In the genomic region with DNA sequence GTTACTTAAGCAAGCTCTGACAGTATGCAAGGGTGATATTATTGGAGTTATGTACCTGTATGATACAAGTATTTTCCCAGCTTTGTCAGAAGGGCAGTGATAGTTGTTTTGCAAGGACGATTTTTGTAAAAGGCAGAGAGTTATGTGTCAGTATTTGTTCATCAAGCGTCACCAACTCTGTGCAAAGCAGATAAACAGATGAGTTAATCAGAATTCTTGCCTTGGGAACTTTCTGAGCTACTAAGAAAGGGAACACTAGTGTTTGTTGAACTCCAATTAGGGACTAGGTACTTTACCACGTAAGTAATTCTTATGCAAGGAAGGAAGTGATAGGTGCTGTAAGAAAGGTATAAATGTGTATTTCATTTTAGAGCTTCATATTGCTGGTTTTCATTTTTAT, we compare ENCODE assay signal across 8 cellular contexts. TPM values are rescaled to one million over a fixed set of nuclear protein-coding genes. Genes with fewer than 3 reads are reported as not detected.
DNase-seq lines count a peak whose midpoint lies in the region; ATAC-seq and TF ChIP-seq lines count a peak whose summit lies in the region.

No MANE protein-coding gene starts in this region.

- no peaks in the 10 kb centered on the region for H3K9me3 Mint-ChIP-seq in activated T-cell treated with anti-CD3 and anti-CD28 coated beads, Interleukin-2, amount 50 U/mL, for 72 hours

- peak; percentile 34 to 51 for TF ChIP-seq POLR2A in gastrocnemius medialis (IDR thresholded peaks at IDR 0.05)

- H3K4me1 ChIP-seq in SJSA1 (replicated peaks) (peaks cover 11% of the 10 kb centered on the region), foreskin keratinocyte (peaks cover 25% of the 10 kb centered on the region), gastrocnemius medialis (peaks cover 47 to 50% of the 10 kb centered on the region in 2 donors)

- H3K36me3 Mint-ChIP-seq in activated T-cell treated with anti-CD3 and anti-CD28 coated beads, Interleukin-2, amount 50 U/mL, for 72 hours (ENCODE audit: insufficient read depth in 2 of 2): no peaks in the 10 kb centered on the region

- H3K27ac Mint-ChIP-seq in activated T-cell treated with anti-CD3 and anti-CD28 coated beads, Interleukin-2, amount 50 U/mL, for 72 hours: no peak overlapping the region

- ATAC-seq in activated T-cell treated with anti-CD3 and anti-CD28 coated beads, Interleukin-2, amount 50 U/mL, for 72 hours (replicated peaks in 1 of 2): peak; percentile 36 to 53
- ATAC-seq in foreskin keratinocyte (peak; percentile 30), gastrocnemius medialis (peak; percentile 5 to 72), HG03135 (IDR thresholded peaks at IDR 0.05; ENCODE audit: unreplicated experiment) (no peak), HG03159 (IDR thresholded peaks at IDR 0.05; ENCODE audit: unreplicated experiment) (no peak)

- peaks cover 10% of the 10 kb centered on the region for H3K27me3 Mint-ChIP-seq in activated T-cell treated with anti-CD3 and anti-CD28 coated beads, Interleukin-2, amount 50 U/mL, for 72 hours (ENCODE audit: low read depth)

- H3K4me3 ChIP-seq in SJSA1 (peak overlapping the region; percentile 76), gastrocnemius medialis (peak overlapping the region; percentile 93 to 99 (median 96))

- no peaks in the 10 kb centered on the region for H3K9me3 ChIP-seq in SJSA1 (replicated peaks)
- no peaks in the 10 kb centered on the region for H3K9me3 ChIP-seq in gastrocnemius medialis

- DNase-seq in activated T-cell treated with anti-CD3 and anti-CD28 coated beads, Interleukin-2, amount 50 U/mL, for 72 hours: peak; percentile 13 to 22
- DNase-seq in activated T-cell treated with anti-CD3 and anti-CD28 coated beads for 4 hours (no peak), SJSA1 (ENCODE audit: low read depth in 1 of 2, low spot score in 2 of 2) (peak in 1 of 2 experiments; percentile 44), foreskin keratinocyte (peak; percentile 69 to 75), gastrocnemius medialis (no peak), NCI-H345 treated with DMSO at 0.1 percent for 48 hours (lab: John Stamatoyannopoulos, UW; ENCODE audit: unreplicated experiment) (no peak)

- peaks cover 6% of the 10 kb centered on the region; the same call in 1 of the 2 replicates for H3K36me3 ChIP-seq in SJSA1
- H3K36me3 ChIP-seq in gastrocnemius medialis: no peaks in the 10 kb centered on the region

- H3K4me1 Mint-ChIP-seq in activated T-cell treated with anti-CD3 and anti-CD28 coated beads, Interleukin-2, amount 50 U/mL, for 72 hours (ENCODE audit: low read depth): peaks cover 13% of the 10 kb centered on the region

- no peak overlapping the region for H3K4me3 Mint-ChIP-seq in activated T-cell treated with anti-CD3 and anti-CD28 coated beads, Interleukin-2, amount 50 U/mL, for 72 hours

- no peaks in the 10 kb centered on the region for H3K27me3 ChIP-seq in SJSA1 (replicated peaks)
- H3K27me3 ChIP-seq in foreskin keratinocyte: no peaks in the 10 kb centered on the region
- no peaks in the 10 kb centered on the region for H3K27me3 ChIP-seq in gastrocnemius medialis

- in situ Hi-C loops in gastrocnemius medialis (cut with MboI; ENCODE audit: low sequenced_read_pairs in 4 of 4): no loop called here

- H3K27ac ChIP-seq in SJSA1: peak overlapping the region; percentile 81
- H3K27ac ChIP-seq in foreskin keratinocyte: peak overlapping the region; percentile 80
- H3K27ac ChIP-seq in gastrocnemius medialis: peak overlapping the region; percentile 99 to 100 (median 99)

- intact Hi-C loops in gastrocnemius medialis (cut with DNase I; ENCODE audit: low total_unique reads): loop anchor here (2.0 to 10.0 kb wide), 3 partner anchors 268 to 1034 kb away; a partner anchor contains a TSS

- no peak for TF ChIP-seq CTCF in foreskin keratinocyte (conservative IDR thresholded peaks at IDR 0.05)
- TF ChIP-seq CTCF in gastrocnemius medialis (IDR thresholded peaks at IDR 0.05 in 4 of 5, conservative IDR thresholded peaks at IDR 0.05 in 1 of 5): no peak

RNA-seq across cellular contexts. Expression of a gene that starts 1.5 kb away (rescaled TPM):
- 10 to 100 TPM; 75.8 to 85.6 TPM for total RNA-seq in activated T-cell treated with anti-CD3 and anti-CD28 coated beads, Interleukin-2, amount 50 U/mL, for 72 hours
- 64.9 and 67.6 TPM in 2 replicates for total RNA-seq in SJSA1 (2014; rRNA removed; shearing (Covaris generic))
- 37.0 and 37.7 TPM in 2 replicates for total RNA-seq in foreskin keratinocyte
- 8.2 and 8.8 TPM in 2 replicates for polyA plus RNA-seq in foreskin keratinocyte
- 100 to 1,000 TPM in 2 of 4 donors, 10 to 100 TPM in 2; 84.4 to 222 (median 97.6) TPM for total RNA-seq in gastrocnemius medialis

Comparison
In these comparisons a context has a peak if more than half of its experiments do, and no peak if none do; other contexts are left out.
1. DNase-seq: peak in activated T-cell treated with anti-CD3 and anti-CD28 coated beads, Interleukin-2, amount 50 U/mL, for 72 hours (2 of 2) and foreskin keratinocyte (2 of 2); none in activated T-cell treated with anti-CD3 and anti-CD28 coated beads for 4 hours (single experiment), gastrocnemius medialis (0 of 2) and NCI-H345 treated with DMSO at 0.1 percent for 48 hours (single experiment).
2. ATAC-seq: peak in activated T-cell treated with anti-CD3 and anti-CD28 coated beads, Interleukin-2, amount 50 U/mL, for 72 hours (2 of 2), foreskin keratinocyte (single experiment) and gastrocnemius medialis (2 of 2); none in HG03135 (single experiment) and HG03159 (single experiment).
3. Peak in every context shown above with its lines, with median percentiles within 50 percentile points of each other: H3K27ac ChIP-seq.